18 cellular contexts compared by ENCODE assay signal in the genomic region with DNA sequence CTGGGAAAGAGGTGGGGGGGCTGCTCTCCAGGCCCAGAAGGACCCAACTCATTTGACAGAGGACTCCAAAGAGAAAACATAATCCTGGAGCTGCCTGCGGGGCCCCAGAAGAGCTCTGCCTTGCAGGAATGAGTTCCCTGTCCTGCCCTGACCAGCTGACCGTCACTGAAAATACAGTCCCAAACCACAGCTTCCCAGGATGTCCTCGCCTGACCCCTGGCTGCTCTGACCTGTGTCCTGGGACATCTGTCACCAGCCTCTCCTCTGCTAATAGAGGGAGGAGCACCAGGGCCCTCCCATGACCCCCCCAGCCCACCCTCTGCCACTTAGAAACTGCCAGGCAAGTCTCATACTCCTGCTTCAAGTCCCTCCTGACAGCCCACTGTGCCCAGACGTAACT. TPM values are rescaled to one million over a fixed set of nuclear protein-coding genes. Genes with fewer than 3 reads are reported as not detected.
"Had no signal": no experiment of that assay in that cellular context is flagged by ENCODE, and none has a peak within 500 bp of the region (broad histone marks: within the 10 kb centered on the region; RNA-seq: fewer than 3 reads in every experiment).

No MANE protein-coding gene starts in this region.

- ATAC-seq: activated CD4-positive, CD25-positive, alpha-beta regulatory T cell treated with anti-CD3 and anti-CD28 coated beads, Interleukin-2, amount 50 U/mL, for 24 hours; stimulated activated naive CD8-positive, alpha-beta T cell treated with anti-CD3 and anti-CD28 coated beads, Interleukin-15, Interleukin-2, amounts not matched to agents 100 U/mL and 50 U/mL, for 24 hours had no signal

- DNase-seq: activated CD4-positive, alpha-beta T cell treated with anti-CD3 and anti-CD28 coated beads, Interleukin-2, amount 50 U/mL, for 1 hour; activated CD8-positive, alpha-beta memory T cell treated with anti-CD3 and anti-CD28 coated beads for 24 hours; anterior cingulate cortex; cerebellar nuclear complex; erythroblast; gastrocnemius medialis; kidney; stimulated activated CD4-positive, alpha-beta T cell treated with anti-CD3 and anti-CD28 coated beads, Interleukin-4, amount 100 ng/mL, for 4 hours; stimulated activated CD8-positive, alpha-beta memory T cell treated with anti-CD3 and anti-CD28 coated beads, Interleukin-4, amount 100 ng/mL, for 48 hours; stimulated activated naive CD8-positive, alpha-beta T cell treated with anti-CD3 and anti-CD28 coated beads, Interleukin-15, Interleukin-2, amounts not matched to agents 100 U/mL and 50 U/mL, for 24 hours; trophoblast cell had no signal

- H3K4me3 ChIP-seq: gastrocnemius medialis, hepatocyte, SJSA1, smooth muscle cell had no signal

- H3K9me3 ChIP-seq: gastrocnemius medialis, neutrophil, SJSA1 had no signal

- H3K36me3 ChIP-seq: gastrocnemius medialis, neutrophil, SJSA1 had no signal

- H3K27ac ChIP-seq: gastrocnemius medialis, hepatocyte, neutrophil, SJSA1 had no signal

- H3K4me1 ChIP-seq: gastrocnemius medialis, SJSA1 had no signal

- H3K27me3 ChIP-seq: hepatocyte had no signal

RNA-seq across cellular contexts. Expression of gene FIGNL2, which starts 9.8 kb away (rescaled TPM):
- total RNA-seq: SJSA1 had no signal

RNA-seq across cellular contexts. Expression of gene ANKRD33, which starts 49.1 kb away (rescaled TPM):
- total RNA-seq: gastrocnemius medialis, hepatocyte, kidney, lower leg skin, posterior vena cava, SJSA1, smooth muscle cell had no signal
